In genomic region chr16:8727857-8728618, GRCh38 we compare ENCODE assay signal across 3 cellular contexts.
TF ChIP-seq lines count a peak whose summit lies in the region.

No MANE protein-coding gene starts in this region.

TF ChIP-seq in SK-N-SH, 30 proteins besides CTCF, POLR2A, EP300 and RAD21:
- no peak for TF ChIP-seq POLR2AphosphoS5 (IDR thresholded peaks at IDR 0.05; ENCODE audit: low read depth, low read length)
- 0 out of 2 replicates have a peak, but pooled peaks have one; percentile 9 for TF ChIP-seq GATA2 (CRISPR knock-in tag; IDR thresholded peaks at IDR 0.05)
TF ChIP-seq in SK-N-SH: peak in this region for 1.

TF ChIP-seq in SK-N-SH treated with all-trans-retinoic acid at 6 μM for 48 hours, 23 proteins besides CTCF, POLR2A, EP300 and RAD21:
- TF ChIP-seq SNAI2 (CRISPR knock-in tag; IDR thresholded peaks at IDR 0.05) (no peak), ISL1 (CRISPR knock-in tag; IDR thresholded peaks at IDR 0.05) (no peak), ARNTL (CRISPR knock-in tag; IDR thresholded peaks at IDR 0.05; ENCODE audit: borderline replicate concordance, low read depth) (no peak), ZNF565 (CRISPR knock-in tag; conservative IDR thresholded peaks at IDR 0.05; ENCODE audit: low read depth) (no peak), ZFP30 (CRISPR knock-in tag; IDR thresholded peaks at IDR 0.05) (no peak), GLIS3 (CRISPR knock-in tag; IDR thresholded peaks at IDR 0.05) (no peak), PATZ1 (CRISPR knock-in tag; IDR thresholded peaks at IDR 0.05; ENCODE audit: borderline replicate concordance) (no peak), CREB5 (CRISPR knock-in tag; IDR thresholded peaks at IDR 0.05; ENCODE audit: low read depth) (no peak), TSHZ2 (CRISPR knock-in tag; IDR thresholded peaks at IDR 0.05) (no peak)
- TF ChIP-seq, protein P1, sequence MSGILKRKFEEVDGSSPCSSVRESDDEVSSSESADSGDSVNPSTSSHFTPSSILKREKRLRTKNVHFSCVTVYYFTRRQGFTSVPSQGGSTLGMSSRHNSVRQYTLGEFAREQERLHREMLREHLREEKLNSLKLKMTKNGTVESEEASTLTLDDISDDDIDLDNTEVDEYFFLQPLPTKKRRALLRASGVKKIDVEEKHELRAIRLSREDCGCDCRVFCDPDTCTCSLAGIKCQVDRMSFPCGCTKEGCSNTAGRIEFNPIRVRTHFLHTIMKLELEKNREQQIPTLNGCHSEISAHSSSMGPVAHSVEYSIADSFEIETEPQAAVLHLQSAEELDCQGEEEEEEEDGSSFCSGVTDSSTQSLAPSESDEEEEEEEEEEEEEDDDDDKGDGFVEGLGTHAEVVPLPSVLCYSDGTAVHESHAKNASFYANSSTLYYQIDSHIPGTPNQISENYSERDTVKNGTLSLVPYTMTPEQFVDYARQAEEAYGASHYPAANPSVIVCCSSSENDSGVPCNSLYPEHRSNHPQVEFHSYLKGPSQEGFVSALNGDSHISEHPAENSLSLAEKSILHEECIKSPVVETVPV (CRISPR knock-in tag; IDR thresholded peaks at IDR 0.05) = no peak
- TF ChIP-seq, protein P2, sequence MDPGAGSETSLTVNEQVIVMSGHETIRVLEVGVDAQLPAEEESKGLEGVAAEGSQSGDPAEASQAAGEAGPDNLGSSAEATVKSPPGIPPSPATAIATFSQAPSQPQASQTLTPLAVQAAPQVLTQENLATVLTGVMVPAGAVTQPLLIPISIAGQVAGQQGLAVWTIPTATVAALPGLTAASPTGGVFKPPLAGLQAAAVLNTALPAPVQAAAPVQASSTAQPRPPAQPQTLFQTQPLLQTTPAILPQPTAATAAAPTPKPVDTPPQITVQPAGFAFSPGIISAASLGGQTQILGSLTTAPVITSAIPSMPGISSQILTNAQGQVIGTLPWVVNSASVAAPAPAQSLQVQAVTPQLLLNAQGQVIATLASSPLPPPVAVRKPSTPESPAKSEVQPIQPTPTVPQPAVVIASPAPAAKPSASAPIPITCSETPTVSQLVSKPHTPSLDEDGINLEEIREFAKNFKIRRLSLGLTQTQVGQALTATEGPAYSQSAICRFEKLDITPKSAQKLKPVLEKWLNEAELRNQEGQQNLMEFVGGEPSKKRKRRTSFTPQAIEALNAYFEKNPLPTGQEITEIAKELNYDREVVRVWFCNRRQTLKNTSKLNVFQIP (CRISPR knock-in tag; IDR thresholded peaks at IDR 0.05; ENCODE audit: borderline replicate concordance, low read depth) = no peak

TF ChIP-seq in GM12878, 131 proteins besides CTCF, POLR2A, EP300 and RAD21:
- TF ChIP-seq, protein P3, sequence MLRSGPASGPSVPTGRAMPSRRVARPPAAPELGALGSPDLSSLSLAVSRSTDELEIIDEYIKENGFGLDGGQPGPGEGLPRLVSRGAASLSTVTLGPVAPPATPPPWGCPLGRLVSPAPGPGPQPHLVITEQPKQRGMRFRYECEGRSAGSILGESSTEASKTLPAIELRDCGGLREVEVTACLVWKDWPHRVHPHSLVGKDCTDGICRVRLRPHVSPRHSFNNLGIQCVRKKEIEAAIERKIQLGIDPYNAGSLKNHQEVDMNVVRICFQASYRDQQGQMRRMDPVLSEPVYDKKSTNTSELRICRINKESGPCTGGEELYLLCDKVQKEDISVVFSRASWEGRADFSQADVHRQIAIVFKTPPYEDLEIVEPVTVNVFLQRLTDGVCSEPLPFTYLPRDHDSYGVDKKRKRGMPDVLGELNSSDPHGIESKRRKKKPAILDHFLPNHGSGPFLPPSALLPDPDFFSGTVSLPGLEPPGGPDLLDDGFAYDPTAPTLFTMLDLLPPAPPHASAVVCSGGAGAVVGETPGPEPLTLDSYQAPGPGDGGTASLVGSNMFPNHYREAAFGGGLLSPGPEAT (IDR thresholded peaks at IDR 0.05; ENCODE audit: low read depth) = 0 out of 2 replicates have a peak, but pooled peaks have one; percentile 21
- TF ChIP-seq SP1 (IDR thresholded peaks at IDR 0.05; ENCODE audit: low read depth, low read length) = no peak
